In genomic region chr14:49962616-49963015, GRCh38 we compare ENCODE assay signal across 1 cellular context.
TF ChIP-seq lines count a peak whose summit lies in the region.

No MANE protein-coding gene starts in this region.

TF ChIP-seq in GM12878, 131 proteins besides CTCF, POLR2A, EP300 and RAD21 (continued from another document and continues in another):
- TF ChIP-seq CREM (IDR thresholded peaks at IDR 0.05; ENCODE audit: low read depth): peak; percentile 48; the same call in 1 of the 2 replicates
- no peak for TF ChIP-seq TCF7 (IDR thresholded peaks at IDR 0.05; ENCODE audit: borderline replicate concordance)
- TF ChIP-seq KAT2A (conservative IDR thresholded peaks at IDR 0.05; ENCODE audit: control insufficient read depth, low read depth, low read length): no peak
- no peak for TF ChIP-seq EZH2 (IDR thresholded peaks at IDR 0.05; ENCODE audit: borderline replicate concordance, control insufficient read depth, low read depth, low read length)
- TF ChIP-seq STAT3 (IDR thresholded peaks at IDR 0.05; ENCODE audit: low read depth, low read length): no peak
- no peak for TF ChIP-seq SPI1 (IDR thresholded peaks at IDR 0.05; ENCODE audit: borderline replicate concordance, insufficient read depth, low read depth, low read length)
- TF ChIP-seq ZNF217 (IDR thresholded peaks at IDR 0.05): no peak
- no peak for TF ChIP-seq CHD1 (IDR thresholded peaks at IDR 0.05; ENCODE audit: low read depth, low read length)
- no peak for TF ChIP-seq TCF3 (IDR thresholded peaks at IDR 0.05; ENCODE audit: borderline replicate concordance, insufficient read depth, low read depth, low read length)
- TF ChIP-seq ZNF687 (IDR thresholded peaks at IDR 0.05): 0 out of 2 replicates have a peak, but pooled peaks have one; percentile 30
- peak; percentile 50; the same call in 1 of the 2 replicates for TF ChIP-seq JUNB (IDR thresholded peaks at IDR 0.05)
- TF ChIP-seq NR2C2 (IDR thresholded peaks at IDR 0.05; ENCODE audit: borderline replicate concordance, control insufficient read depth, insufficient read length, low read depth): no peak
- TF ChIP-seq EED (IDR thresholded peaks at IDR 0.05; ENCODE audit: low read depth): peak; percentile 34; the same call in 1 of the 2 replicates
- no peak for TF ChIP-seq ZBTB33 (IDR thresholded peaks at IDR 0.05)
- TF ChIP-seq KLF5 (IDR thresholded peaks at IDR 0.05; ENCODE audit: partially characterized antibody): no peak
- no peak for TF ChIP-seq RBBP5 (conservative IDR thresholded peaks at IDR 0.05)
- TF ChIP-seq SIN3A (IDR thresholded peaks at IDR 0.05; ENCODE audit: low read depth, low read length): no peak
- TF ChIP-seq NFXL1 (IDR thresholded peaks at IDR 0.05; ENCODE audit: borderline replicate concordance): no peak
- TF ChIP-seq RFX5 (IDR thresholded peaks at IDR 0.05; ENCODE audit: low read depth, low read length): no peak
- no peak for TF ChIP-seq HDAC6 (IDR thresholded peaks at IDR 0.05; ENCODE audit: unreplicated experiment)
- TF ChIP-seq MTA2 (IDR thresholded peaks at IDR 0.05; ENCODE audit: low read depth): no peak
- TF ChIP-seq ZNF592 (IDR thresholded peaks at IDR 0.05): no peak
- TF ChIP-seq CUX1 (IDR thresholded peaks at IDR 0.05; ENCODE audit: insufficient replicate concordance, low read depth, low read length): no peak
- TF ChIP-seq SUZ12 (IDR thresholded peaks at IDR 0.05; ENCODE audit: unreplicated experiment): no peak
- no peak for TF ChIP-seq ZBTB40 (IDR thresholded peaks at IDR 0.05; ENCODE audit: borderline replicate concordance)
- TF ChIP-seq BHLHE40 (IDR thresholded peaks at IDR 0.05; ENCODE audit: borderline replicate concordance in 1 of 2, low read depth in 2 of 2, low read length in 1 of 2): no peak
- no peak for TF ChIP-seq NR2F1 (conservative IDR thresholded peaks at IDR 0.05)
- TF ChIP-seq TARDBP (IDR thresholded peaks at IDR 0.05; ENCODE audit: borderline replicate concordance): no peak
- no peak for TF ChIP-seq E2F4 (IDR thresholded peaks at IDR 0.05; ENCODE audit: low read depth, low read length)
- no peak for TF ChIP-seq MLLT1 (IDR thresholded peaks at IDR 0.05)
- TF ChIP-seq HDGF (IDR thresholded peaks at IDR 0.05): no peak
- no peak for TF ChIP-seq ZNF274 (IDR thresholded peaks at IDR 0.05; ENCODE audit: insufficient read depth, insufficient read length)
